Comparison of ENCODE assay signal across 26 cellular contexts in genomic region chr6:166693880-166694279, GRCh38.
"Had no signal": no experiment of that assay in that cellular context is flagged by ENCODE, and none has a peak within 500 bp of the region (broad histone marks: within the 10 kb centered on the region; RNA-seq: fewer than 3 reads in every experiment).

No MANE protein-coding gene starts in this region.

- H3K27me3 ChIP-seq: ovary, right atrium auricular region, tibial nerve, upper lobe of left lung, uterus had no signal

- H3K4me1 ChIP-seq: tibial nerve, uterus had no signal

- H3K36me3 Mint-ChIP-seq: immature natural killer cell; naive thymus-derived CD4-positive, alpha-beta T cell; natural killer cell treated with Interleukin-12 subunit alpha and Interleukin-12 subunit beta and Interleukin-15 and Interleukin-18, amount 100 ng/mL, for 72 hours; stimulated activated effector memory CD8-positive, alpha-beta T cell treated with anti-CD3 and anti-CD28 coated beads, Interleukin-12 subunit alpha, Interleukin-12 subunit beta, amount 100 ng/mL, for 72 hours had no signal

- ATAC-seq: mucosa of descending colon; naive thymus-derived CD4-positive, alpha-beta T cell; natural killer cell treated with Interleukin-12 subunit alpha and Interleukin-12 subunit beta and Interleukin-15 and Interleukin-18, amount 100 ng/mL, for 72 hours; sciatic nerve; stimulated activated effector memory CD8-positive, alpha-beta T cell treated with anti-CD3 and anti-CD28 coated beads, Interleukin-12 subunit alpha, Interleukin-12 subunit beta, amount 100 ng/mL, for 72 hours had no signal

- H3K27ac Mint-ChIP-seq: immature natural killer cell; memory B cell; naive thymus-derived CD4-positive, alpha-beta T cell; natural killer cell treated with Interleukin-12 subunit alpha and Interleukin-12 subunit beta and Interleukin-15 and Interleukin-18, amount 100 ng/mL, for 72 hours; progenitor cell of endocrine pancreas; stimulated activated effector memory CD8-positive, alpha-beta T cell treated with anti-CD3 and anti-CD28 coated beads, Interleukin-12 subunit alpha, Interleukin-12 subunit beta, amount 100 ng/mL, for 72 hours; stimulated activated naive CD8-positive, alpha-beta T cell treated with anti-CD3 and anti-CD28 coated beads, Interleukin-15, Interleukin-2, amounts not matched to agents 100 ng/mL and 50 ng/mL, for 24 hours had no signal

- H3K9me3 Mint-ChIP-seq: immature natural killer cell; memory B cell; naive thymus-derived CD4-positive, alpha-beta T cell; natural killer cell treated with Interleukin-12 subunit alpha and Interleukin-12 subunit beta and Interleukin-15 and Interleukin-18, amount 100 ng/mL, for 72 hours; stimulated activated effector memory CD8-positive, alpha-beta T cell treated with anti-CD3 and anti-CD28 coated beads, Interleukin-12 subunit alpha, Interleukin-12 subunit beta, amount 100 ng/mL, for 72 hours; stimulated activated naive CD8-positive, alpha-beta T cell treated with anti-CD3 and anti-CD28 coated beads, Interleukin-15, Interleukin-2, amounts not matched to agents 100 ng/mL and 50 ng/mL, for 24 hours had no signal

- DNase-seq: hypothalamus; immature natural killer cell; kidney; left ventricle myocardium inferior; midbrain; mucosa of descending colon; naive thymus-derived CD4-positive, alpha-beta T cell; ovary; stimulated activated CD4-positive, alpha-beta T cell treated with anti-CD3 and anti-CD28 coated beads, Interleukin-12 subunit alpha, Interleukin-12 subunit beta, amount 100 ng/mL, for 4 hours; stimulated activated CD4-positive, alpha-beta T cell treated with anti-CD3 and anti-CD28 coated beads, Interleukin-15, amount 100 ng/mL, for 24 hours; stimulated activated CD4-positive, alpha-beta T cell treated with anti-CD3 and anti-CD28 coated beads, Interleukin-2, amount 100 ng/mL, for 24 hours; stimulated activated CD4-positive, alpha-beta T cell treated with anti-CD3 and anti-CD28 coated beads, Interleukin-4, amount 100 ng/mL, for 24 hours; stimulated activated naive CD4-positive, alpha-beta T cell; uterus had no signal

- H3K27me3 Mint-ChIP-seq: naive thymus-derived CD4-positive, alpha-beta T cell; stimulated activated naive CD8-positive, alpha-beta T cell treated with anti-CD3 and anti-CD28 coated beads, Interleukin-15, Interleukin-2, amounts not matched to agents 100 ng/mL and 50 ng/mL, for 24 hours had no signal

- H3K27ac ChIP-seq: left ventricle myocardium inferior, ovary, right atrium auricular region, skin epidermis, suprapubic skin, tibial nerve, upper lobe of left lung, uterus had no signal

- H3K9me3 ChIP-seq: left ventricle myocardium inferior, mucosa of descending colon, ovary, right atrium auricular region, suprapubic skin, tibial nerve, upper lobe of left lung, uterus had no signal

- H3K36me3 ChIP-seq: left ventricle myocardium inferior, ovary, right atrium auricular region, suprapubic skin, tibial nerve, upper lobe of left lung, uterus had no signal

- H3K4me1 Mint-ChIP-seq: immature natural killer cell; memory B cell; stimulated activated effector memory CD8-positive, alpha-beta T cell treated with anti-CD3 and anti-CD28 coated beads, Interleukin-12 subunit alpha, Interleukin-12 subunit beta, amount 100 ng/mL, for 72 hours had no signal

- H3K4me3 ChIP-seq: left ventricle myocardium inferior, lung, mucosa of descending colon, ovary, right atrium auricular region, skin epidermis, suprapubic skin, tibial nerve, upper lobe of left lung, uterus had no signal

- H3K4me3 Mint-ChIP-seq: immature natural killer cell; memory B cell; naive thymus-derived CD4-positive, alpha-beta T cell; natural killer cell treated with Interleukin-12 subunit alpha and Interleukin-12 subunit beta and Interleukin-15 and Interleukin-18, amount 100 ng/mL, for 72 hours; stimulated activated effector memory CD8-positive, alpha-beta T cell treated with anti-CD3 and anti-CD28 coated beads, Interleukin-12 subunit alpha, Interleukin-12 subunit beta, amount 100 ng/mL, for 72 hours; stimulated activated naive CD8-positive, alpha-beta T cell treated with anti-CD3 and anti-CD28 coated beads, Interleukin-15, Interleukin-2, amounts not matched to agents 100 ng/mL and 50 ng/mL, for 24 hours had no signal
